In genomic region chr4:134470544-134470943, GRCh38 we compare ENCODE assay signal across 8 cellular contexts.
DNase-seq lines count a peak whose midpoint lies in the region; FAIRE-seq and TF ChIP-seq lines count a peak whose summit lies in the region.

No MANE protein-coding gene starts in this region.

- H3K79me2 ChIP-seq in mammary epithelial cell (ENCODE audit: insufficient read depth, low read length), result no peaks in the 10 kb centered on the region

- no peak overlapping the region for H3K4me2 ChIP-seq in mammary epithelial cell (ENCODE audit: insufficient read depth, low read depth, low read length)

- H3K9ac ChIP-seq in mammary epithelial cell (ENCODE audit: insufficient read depth, low read length), result no peak overlapping the region

- intact Hi-C loops in mammary epithelial cell (cut with micrococcal nuclease), result no loop called here

- H2AFZ ChIP-seq in mammary epithelial cell (ENCODE audit: low read depth, low read length), result peak overlapping the region; percentile 52

- CTCF ChIA-PET in mammary epithelial cell (lab: Charles Lee; ENCODE audit: low non-redundant PET), result no interaction called here

- H3K9me3 ChIP-seq in mammary epithelial cell (replicated peaks; ENCODE audit: insufficient read depth, low read length), result no peaks in the 10 kb centered on the region

- dilution Hi-C loops in mammary epithelial cell (cut with HindIII; ENCODE audit: low sequenced_read_pairs), result no loop called here

- H3K27ac ChIP-seq in mammary epithelial cell (ENCODE audit: insufficient read depth, low read depth, low read length), result no peak overlapping the region

- no TSS peak for BruUV-seq in mammary epithelial cell (replicated peaks; lab: Mats Ljungman, UMichigan)

- FAIRE-seq in GM19239 (lab: Jason Lieb, UNC), result no peak

- no peaks in the 10 kb centered on the region for H3K4me1 ChIP-seq in mammary epithelial cell (ENCODE audit: insufficient read depth, low read length)

- H4K20me1 ChIP-seq in mammary epithelial cell (ENCODE audit: insufficient read depth, low read length), result no peaks in the 10 kb centered on the region

- in situ Hi-C loops in mammary epithelial cell (cut with MboI; ENCODE audit: low sequenced_read_pairs in 2 of 2), result no loop called here

- peak; percentile 1 for DNase-seq in GM12865 (ENCODE audit: low read depth)
- peak; percentile 38 for DNase-seq in M059J (ENCODE audit: low read depth)
- DNase-seq in mammary epithelial cell, result no peak
- peak; percentile 6 for DNase-seq in midbrain (lab: John Stamatoyannopoulos, UW)
- DNase-seq in COR-L47 (lab: John Stamatoyannopoulos, UW), result no peak
- DNase-seq in activated CD4-positive, CD25-positive, alpha-beta regulatory T cell (lab: John Stamatoyannopoulos, UW), result no peak
- DNase-seq in cortex of kidney (lab: John Stamatoyannopoulos, UW), result no peak
- no peak for DNase-seq in GM19239 (ENCODE audit: insufficient read length, low spot score)

- WGBS in mammary epithelial cell (ENCODE audit: low coverage, missing lambda C conversion rate), result 0% methylated on average over 2 of the region's 2 CpGs

- H3K4me3 ChIP-seq in GM12865 (ENCODE audit: low read depth, low read length), result no peak overlapping the region
- no peak overlapping the region for H3K4me3 ChIP-seq in mammary epithelial cell (replicated peaks in 1 of 3; ENCODE audit: insufficient read depth in 1 of 3, low read depth in 2 of 3, low read length in 3 of 3)

- H3K36me3 ChIP-seq in mammary epithelial cell (ENCODE audit: insufficient read depth, low read length), result no peaks in the 10 kb centered on the region

- peak; percentile 15 for TF ChIP-seq CTCF in GM12865 (IDR thresholded peaks at IDR 0.05; ENCODE audit: insufficient read depth, low read depth, low read length, missing control alignments)
- TF ChIP-seq CTCF in mammary epithelial cell (conservative IDR thresholded peaks at IDR 0.05 in 1 of 2, IDR thresholded peaks at IDR 0.05 in 1 of 2; ENCODE audit: extremely low read depth in 1 of 2, insufficient read depth in 1 of 2, low read depth in 1 of 2, low read length in 2 of 2), result peak in 1 of 2 donors; percentile 55

- H3K27me3 ChIP-seq in mammary epithelial cell (ENCODE audit: insufficient read depth, low read length), result no peaks in the 10 kb centered on the region

Comparison
In these comparisons a context has a peak if more than half of its experiments do, and no peak if none do; other contexts are left out.
1. DNase-seq: peak in GM12865 (single experiment), M059J (single experiment) and midbrain (single experiment); none in mammary epithelial cell (single experiment), COR-L47 (single experiment), activated CD4-positive, CD25-positive, alpha-beta regulatory T cell (0 of 4), cortex of kidney (single experiment) and GM19239 (single experiment).